ENCODE assay signal across 9 cellular contexts in genomic region chr4:22607382-22607781, GRCh38.
A peak's percentile ranks its signal among the peaks of the same experiment; 100 is the strongest.
DNase-seq lines count a peak whose midpoint lies in the region; ATAC-seq, FAIRE-seq and TF ChIP-seq lines count a peak whose summit lies in the region.
"Had no signal": no experiment of that assay in that cellular context is flagged by ENCODE, and none has a peak within 500 bp of the region (broad histone marks: within the 10 kb centered on the region; RNA-seq: fewer than 3 reads in every experiment).

No MANE protein-coding gene starts in this region.

- H3K4me3 Mint-ChIP-seq in astrocyte (ENCODE audit: unreplicated experiment): no peak overlapping the region

- H3K36me3 ChIP-seq in PC-3 (ENCODE audit: low read depth, low read length): no peaks in the 10 kb centered on the region
- H3K36me3 ChIP-seq in astrocyte (ENCODE audit: insufficient read depth, low read length): no peaks in the 10 kb centered on the region
- no peaks in the 10 kb centered on the region for H3K36me3 ChIP-seq in kidney (ENCODE audit: control insufficient read depth in 1 of 2, insufficient read depth in 2 of 2, low read length in 2 of 2)

- POLR2A ChIA-PET in PC-3 (lab: Charles Lee; ENCODE audit: unreplicated experiment): no interaction called here

- no TSS peak for BruUV-seq in PC-3 (replicated peaks; lab: Mats Ljungman, UMichigan)

- TF ChIP-seq POLR2A in GM18505 (IDR thresholded peaks at IDR 0.05; ENCODE audit: borderline replicate concordance, extremely low read depth, insufficient read depth, insufficient read length): no peak

- no peak overlapping the region for H3K27ac Mint-ChIP-seq in astrocyte (ENCODE audit: unreplicated experiment)

- FAIRE-seq in astrocyte (lab: Jason Lieb, UNC) (no peak), kidney (lab: Jason Lieb, UNC) (no peak)

- no peaks in the 10 kb centered on the region for H3F3A ChIP-seq in PC-3 (ENCODE audit: low read length, unreplicated experiment)

- H3K36me3 Mint-ChIP-seq in astrocyte (ENCODE audit: low read depth, unreplicated experiment): no peaks in the 10 kb centered on the region

- H3K4me3 ChIP-seq in PC-3 (ENCODE audit: low read length) (no peak overlapping the region), astrocyte (ENCODE audit: insufficient read depth, low read depth, low read length) (no peak overlapping the region), kidney (ENCODE audit: low read length in 2 of 2) (no peak overlapping the region)
- H3K4me3 ChIP-seq: skin epidermis had no signal

- H3K27ac ChIP-seq in PC-3 (ENCODE audit: low read length) (no peak overlapping the region), astrocyte (ENCODE audit: low read depth, low read length) (no peak overlapping the region), kidney (ENCODE audit: low read depth in 2 of 2, low read length in 2 of 2) (no peak overlapping the region)
- H3K27ac ChIP-seq: skin epidermis had no signal

- H3K4me2 ChIP-seq in PC-3 (ENCODE audit: low read length): no peak overlapping the region
- H3K4me2 ChIP-seq in astrocyte (ENCODE audit: low read length): no peak overlapping the region

- peaks cover 2% of the 10 kb centered on the region for H3K27me3 Mint-ChIP-seq in astrocyte (ENCODE audit: low read depth, unreplicated experiment)

- TF ChIP-seq CTCF in PC-3 (conservative IDR thresholded peaks at IDR 0.05; ENCODE audit: low read depth, low read length) (peak; percentile 62), astrocyte (IDR thresholded peaks at IDR 0.05; ENCODE audit: insufficient read depth, low read depth, low read length) (peak; percentile 14), kidney (IDR thresholded peaks at IDR 0.05; ENCODE audit: borderline replicate concordance, extremely low read depth, insufficient read depth) (peak; percentile 62)

- DNase-seq in Daoy (ENCODE audit: low read depth) (peak; percentile 43), PC-3 (peak; percentile 62), astrocyte (ENCODE audit: low read depth) (peak; percentile 18), kidney (peak; percentile 74), NCI-H1048 (lab: John Stamatoyannopoulos, UW) (no peak)
- peak; percentile 7 for DNase-seq in stimulated activated CD8-positive, alpha-beta memory T cell treated with anti-CD3 and anti-CD28 coated beads, Interleukin-12 subunit alpha, Interleukin-12 subunit beta, amount 100 ng/mL, for 1 hour (ENCODE audit: low read depth)

- intact Hi-C loops in PC-3 (cut with micrococcal nuclease) (loop anchor here (1.0 to 2.0 kb wide), 4 partner anchors 93 to 819 kb away; no protein-coding TSS in a partner anchor), kidney (cut with DNase I) (no loop called here)

- H3K9me3 Mint-ChIP-seq in astrocyte (ENCODE audit: unreplicated experiment): peaks cover 2% of the 10 kb centered on the region

- H4K20me1 ChIP-seq in PC-3 (ENCODE audit: low read length) (no peaks in the 10 kb centered on the region), astrocyte (ENCODE audit: insufficient read depth, low read length) (no peaks in the 10 kb centered on the region)

- H3K9me3 ChIP-seq in PC-3 (ENCODE audit: low read length) (no peaks in the 10 kb centered on the region), astrocyte (ENCODE audit: insufficient read depth, low read depth, low read length) (no peaks in the 10 kb centered on the region), kidney (ENCODE audit: control insufficient read depth in 1 of 2, low read length in 2 of 2) (no peaks in the 10 kb centered on the region)

- no peaks in the 10 kb centered on the region for H3K4me1 Mint-ChIP-seq in astrocyte (ENCODE audit: low read depth, unreplicated experiment)

- H3K4me1 ChIP-seq in PC-3 (ENCODE audit: insufficient read depth, low read length): no peaks in the 10 kb centered on the region
- H3K4me1 ChIP-seq in astrocyte (ENCODE audit: insufficient read depth, low read length): no peaks in the 10 kb centered on the region
- H3K4me1 ChIP-seq in kidney (ENCODE audit: control insufficient read depth in 1 of 2, insufficient read depth in 1 of 2, low read depth in 1 of 2, low read length in 2 of 2): peaks cover 0 to 4% of the 10 kb centered on the region in 2 donors

- CTCF ChIA-PET in PC-3 (lab: Charles Lee): interaction anchor here (0.6 to 1.0 kb wide), 6 partner anchors 81 to 250 kb away, joined by 3 to 5 read pairs (median 3); no protein-coding TSS in a partner anchor

- H3K27me3 ChIP-seq in PC-3 (ENCODE audit: low read length) (no peaks in the 10 kb centered on the region), astrocyte (ENCODE audit: insufficient read depth, low read length) (no peaks in the 10 kb centered on the region)

- no peaks in the 10 kb centered on the region for H3K79me2 ChIP-seq in PC-3 (ENCODE audit: low read length)
- H3K79me2 ChIP-seq in astrocyte (ENCODE audit: insufficient read depth, low read length): no peaks in the 10 kb centered on the region

- H3K9me2 ChIP-seq in PC-3 (replicated peaks; ENCODE audit: low read length): no peaks in the 10 kb centered on the region

- H3K9ac ChIP-seq in PC-3 (ENCODE audit: low read length) (no peak overlapping the region), astrocyte (ENCODE audit: low read length) (no peak overlapping the region), kidney (ENCODE audit: low read length in 2 of 2) (no peak overlapping the region)

- ATAC-seq in HG02642 (IDR thresholded peaks at IDR 0.05; ENCODE audit: poor library complexity, unreplicated experiment) (peak; percentile 64), PC-3 (peak; percentile 99), GM18505 (IDR thresholded peaks at IDR 0.05; ENCODE audit: unreplicated experiment) (no peak)

- H2AFZ ChIP-seq in PC-3 (ENCODE audit: low read length) (no peak overlapping the region), astrocyte (ENCODE audit: low read depth, low read length) (no peak overlapping the region)
